In the genomic region with DNA sequence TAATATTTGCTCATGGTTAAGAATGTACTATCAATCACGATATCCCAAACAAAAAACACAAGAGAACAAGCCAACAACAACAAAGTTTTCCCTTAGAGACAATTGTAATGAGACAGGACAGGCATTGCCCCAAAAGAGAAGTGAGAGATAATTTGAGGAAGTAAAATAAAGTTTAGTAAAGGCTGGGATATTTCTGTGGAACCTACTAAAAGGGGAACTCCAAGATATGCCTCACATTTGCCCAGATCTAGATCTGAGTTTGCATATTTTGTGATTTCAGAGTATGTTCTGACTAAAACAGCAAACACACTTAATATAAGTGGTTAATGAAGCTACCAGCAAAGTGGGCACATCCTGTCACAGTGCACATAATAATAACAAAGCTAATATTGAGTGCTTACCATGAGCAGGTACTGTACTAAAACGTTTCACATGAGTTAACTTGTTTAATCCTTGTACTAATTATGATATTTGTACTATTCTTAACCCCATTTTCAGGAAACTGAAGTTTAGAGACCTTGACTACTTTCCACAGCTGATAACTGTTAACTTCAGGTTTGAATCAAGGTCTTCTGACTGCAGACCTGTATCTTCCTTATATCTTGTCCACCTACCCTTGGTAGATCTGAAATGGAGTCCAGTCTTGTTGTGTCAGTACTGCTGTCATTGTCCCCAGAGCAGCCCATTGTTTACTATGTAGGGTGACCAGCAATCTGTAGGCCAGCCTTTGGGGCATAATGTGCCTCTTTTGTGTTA, we compare ENCODE assay signal across 9 cellular contexts. TPM values are rescaled to one million over a fixed set of nuclear protein-coding genes. Genes with fewer than 3 reads are reported as not detected.
DNase-seq lines count a peak whose midpoint lies in the region; ATAC-seq and TF ChIP-seq lines count a peak whose summit lies in the region.
"Had no signal": no experiment of that assay in that cellular context is flagged by ENCODE, and none has a peak within 500 bp of the region (broad histone marks: within the 10 kb centered on the region; RNA-seq: fewer than 3 reads in every experiment).

No MANE protein-coding gene starts in this region.

- no peak overlapping the region for H3K4me3 ChIP-seq in breast epithelium
- H3K4me3 ChIP-seq in tibial nerve = no peak overlapping the region

- H3K27ac Mint-ChIP-seq in CD14-positive monocyte = peak overlapping the region; percentile 92 to 99 (median 97)
- H3K27ac Mint-ChIP-seq in effector memory CD8-positive, alpha-beta T cell = no peak overlapping the region

- ATAC-seq in HG03442 (IDR thresholded peaks at IDR 0.05; ENCODE audit: unreplicated experiment) = peak; percentile 93
- ATAC-seq in effector memory CD8-positive, alpha-beta T cell (replicated peaks) = peak; percentile 55

- H3K36me3 ChIP-seq in breast epithelium (no peaks in the 10 kb centered on the region), tibial nerve (no peaks in the 10 kb centered on the region)

- peaks cover 0 to 6% of the 10 kb centered on the region in 2 donors for H3K36me3 Mint-ChIP-seq in CD14-positive monocyte
- no peaks in the 10 kb centered on the region for H3K36me3 Mint-ChIP-seq in effector memory CD8-positive, alpha-beta T cell (ENCODE audit: insufficient read depth)

- 32 to 40% methylated on average over 2 of the region's 2 CpGs for WGBS in tibial nerve, 2 donors

- no peak for TF ChIP-seq POLR2A in breast epithelium (IDR thresholded peaks at IDR 0.05)
- no peak for TF ChIP-seq POLR2A in tibial nerve (IDR thresholded peaks at IDR 0.05)

- H3K27me3 ChIP-seq in breast epithelium (no peaks in the 10 kb centered on the region), tibial nerve (no peaks in the 10 kb centered on the region)

- H3K9me3 ChIP-seq in breast epithelium (no peaks in the 10 kb centered on the region), tibial nerve (no peaks in the 10 kb centered on the region)

- H3K4me3 Mint-ChIP-seq in CD14-positive monocyte = peak overlapping the region; percentile 27 to 75
- H3K4me3 Mint-ChIP-seq in effector memory CD8-positive, alpha-beta T cell = no peak overlapping the region
- H3K4me3 Mint-ChIP-seq: neural crest cell had no signal

- peaks cover 29% of the 10 kb centered on the region for H3K4me1 Mint-ChIP-seq in CD14-positive monocyte
- peaks cover 0 to 2% of the 10 kb centered on the region in 2 donors for H3K4me1 Mint-ChIP-seq in effector memory CD8-positive, alpha-beta T cell (ENCODE audit: low read depth in 2 of 2)
- H3K4me1 Mint-ChIP-seq: neural crest cell had no signal

- no peaks in the 10 kb centered on the region for H3K9me3 Mint-ChIP-seq in CD14-positive monocyte
- no peaks in the 10 kb centered on the region for H3K9me3 Mint-ChIP-seq in effector memory CD8-positive, alpha-beta T cell
- H3K9me3 Mint-ChIP-seq: neural crest cell had no signal

- intact Hi-C loops in CD14-positive monocyte (cut with micrococcal nuclease) (no loop called here), breast epithelium (cut with DNase I; ENCODE audit: low total_unique reads) (no loop called here)

- peaks cover 0 to 2% (median 0%) of the 10 kb centered on the region in 3 donors for H3K27me3 Mint-ChIP-seq in CD14-positive monocyte (ENCODE audit: low read depth in 3 of 3)
- no peaks in the 10 kb centered on the region for H3K27me3 Mint-ChIP-seq in effector memory CD8-positive, alpha-beta T cell

- DNase-seq in CD14-positive monocyte (ENCODE audit: low spot score) (no peak), GM20000 (ENCODE audit: low spot score) (peak; percentile 25), breast epithelium (ENCODE audit: low spot score in 2 of 2) (no peak), NCI-H146 treated with DMSO at 0.1 percent for 48 hours (lab: John Stamatoyannopoulos, UW; ENCODE audit: unreplicated experiment) (no peak), tibial nerve (ENCODE audit: low spot score in 2 of 2) (no peak)
- DNase-seq in effector memory CD8-positive, alpha-beta T cell = no peak
- DNase-seq in activated CD4-positive, alpha-beta T cell treated with anti-CD3 and anti-CD28 coated beads for 4 hours = no peak

- H3K4me1 ChIP-seq in breast epithelium (no peaks in the 10 kb centered on the region), tibial nerve (peaks cover 0 to 6% (median 2%) of the 10 kb centered on the region in 4 donors)

- TF ChIP-seq CTCF in CD14-positive monocyte (IDR thresholded peaks at IDR 0.05) = no peak
- TF ChIP-seq CTCF in GM20000 (IDR thresholded peaks at IDR 0.05; ENCODE audit: extremely low read depth, missing control alignments) = no peak
- TF ChIP-seq CTCF in breast epithelium (IDR thresholded peaks at IDR 0.05) = no peak
- TF ChIP-seq CTCF in tibial nerve (IDR thresholded peaks at IDR 0.05) = no peak

- TF ChIP-seq EP300 in tibial nerve (IDR thresholded peaks at IDR 0.05) = no peak

- H3K27ac ChIP-seq in breast epithelium (no peak overlapping the region), tibial nerve (no peak overlapping the region)

RNA-seq across cellular contexts. Expression of gene BMP2K, which starts 26.0 kb away (rescaled TPM):
- polyA plus RNA-seq in CD14-positive monocyte = 10 to 100 TPM; 11.8 to 21.6 TPM
- total RNA-seq in breast epithelium (100 to 1,000 TPM in 1 of 3 donors, 10 to 100 TPM in 2; 42.3 to 134 (median 42.4) TPM), tibial nerve (10 to 100 TPM; 39.8 to 84.8 (median 67.0) TPM)

Comparison
In these comparisons a context has a peak if more than half of its experiments do, and no peak if none do; other contexts are left out.
1. H3K27ac Mint-ChIP-seq: peak in CD14-positive monocyte (7 of 7); none in effector memory CD8-positive, alpha-beta T cell (0 of 2).
2. H3K4me3 Mint-ChIP-seq: peak in CD14-positive monocyte (2 of 2); none in effector memory CD8-positive, alpha-beta T cell (0 of 2).